Comparison of ENCODE assay signal across 24 cellular contexts in the genomic region with DNA sequence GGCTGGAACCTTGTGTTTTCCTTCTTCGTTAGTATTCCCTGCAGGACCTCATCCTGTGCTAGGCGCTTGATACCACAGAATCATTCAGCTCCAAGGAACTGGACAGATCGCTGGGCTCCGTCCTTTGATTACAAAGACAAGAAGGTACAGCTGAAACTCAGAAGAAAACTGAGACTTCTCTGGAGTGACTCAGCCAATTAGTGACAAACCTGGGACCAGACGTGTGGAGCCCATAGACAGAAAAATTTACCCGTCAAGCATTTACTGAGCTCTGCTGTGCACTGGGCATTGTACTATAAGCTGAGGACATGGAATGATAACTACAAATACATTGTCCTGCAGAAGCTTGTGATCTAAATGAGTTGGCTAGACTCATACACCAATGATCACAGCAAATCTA.
"Had no signal": no experiment of that assay in that cellular context is flagged by ENCODE, and none has a peak within 500 bp of the region (broad histone marks: within the 10 kb centered on the region; RNA-seq: fewer than 3 reads in every experiment).

No MANE protein-coding gene starts in this region.

- H3K27ac ChIP-seq: breast epithelium, Peyer's patch, RWPE1, SJCRH30 had no signal

- H3K4me3 Mint-ChIP-seq: activated naive CD4-positive, alpha-beta T cell treated with anti-CD3 and anti-CD28 coated beads, Interleukin-2, amount 10 ng/mL, durations not matched to agents 7 days and 5 days; activated naive CD8-positive, alpha-beta T cell treated with anti-CD3 and anti-CD28 coated beads for 36 hours; activated T-cell treated with anti-CD3 and anti-CD28 coated beads, Interleukin-2, amount 50 U/mL, for 4 hours; T-helper 1 cell treated with Interleukin-12 subunit alpha and Interleukin-12 subunit beta and Interleukin-4 antibody, amounts not matched to agents 30 μg/mL and 1 μg/mL, for 36 hours; WTC11 had no signal

- ATAC-seq: activated T-cell treated with anti-CD3 and anti-CD28 coated beads, Interleukin-2, amount 50 U/mL, for 4 hours; SK-N-SH treated with all-trans-retinoic acid at 6 μM for 48 hours; WTC11 had no signal

- H3K36me3 ChIP-seq: breast epithelium, Peyer's patch, SJCRH30 had no signal

- H3K4me1 Mint-ChIP-seq: activated naive CD4-positive, alpha-beta T cell treated with anti-CD3 and anti-CD28 coated beads, Interleukin-2, amount 10 ng/mL, durations not matched to agents 7 days and 5 days; activated naive CD8-positive, alpha-beta T cell treated with anti-CD3 and anti-CD28 coated beads for 36 hours had no signal

- H3K9me3 Mint-ChIP-seq: activated naive CD4-positive, alpha-beta T cell treated with anti-CD3 and anti-CD28 coated beads, Interleukin-2, amount 10 ng/mL, durations not matched to agents 7 days and 5 days; activated T-cell treated with anti-CD3 and anti-CD28 coated beads, Interleukin-2, amount 50 U/mL, for 4 hours; T-helper 1 cell treated with Interleukin-12 subunit alpha and Interleukin-12 subunit beta and Interleukin-4 antibody, amounts not matched to agents 30 μg/mL and 1 μg/mL, for 36 hours; WTC11 had no signal

- H3K27me3 Mint-ChIP-seq: activated naive CD4-positive, alpha-beta T cell treated with anti-CD3 and anti-CD28 coated beads, Interleukin-2, amount 10 ng/mL, durations not matched to agents 7 days and 5 days had no signal

- H3K4me1 ChIP-seq: SJCRH30 had no signal

- H3K27ac Mint-ChIP-seq: activated naive CD4-positive, alpha-beta T cell treated with anti-CD3 and anti-CD28 coated beads, Interleukin-2, amount 10 ng/mL, durations not matched to agents 7 days and 5 days; activated naive CD8-positive, alpha-beta T cell treated with anti-CD3 and anti-CD28 coated beads for 36 hours; T-helper 1 cell treated with Interleukin-12 subunit alpha and Interleukin-12 subunit beta and Interleukin-4 antibody, amounts not matched to agents 30 μg/mL and 1 μg/mL, for 36 hours; WTC11 had no signal

- DNase-seq: activated CD4-positive, alpha-beta T cell treated with anti-CD3 and anti-CD28 coated beads for 48 hours; activated CD4-positive, alpha-beta T cell treated with anti-CD3 and anti-CD28 coated beads, Interleukin-2, amount 50 U/mL, for 48 hours; activated CD4-positive, CD25-positive, alpha-beta regulatory T cell treated with anti-CD3 and anti-CD28 coated beads, Interleukin-2, amount 50 U/mL, for 72 hours; activated CD8-positive, alpha-beta memory T cell treated with anti-CD3 and anti-CD28 coated beads for 24 hours; activated gamma-delta T cell treated with Interleukin-2 at 50 U/mL for 16 hours; activated naive CD4-positive, alpha-beta T cell treated with anti-CD3 and anti-CD28 coated beads, Interleukin-2, amount 10 ng/mL, durations not matched to agents 7 days and 5 days; activated naive CD8-positive, alpha-beta T cell treated with anti-CD3 and anti-CD28 coated beads for 36 hours; activated T-cell treated with anti-CD3 and anti-CD28 coated beads, Interleukin-2, amount 50 U/mL, for 4 hours; caudate nucleus; MM.1S; NCI-H1105 treated with DMSO at 0.1 percent for 48 hours; NCI-H1436 treated with DMSO at 0.1 percent for 48 hours; NCI-H187 treated with DMSO at 0.1 percent for 48 hours; NCI-H2081 treated with DMSO at 0.1 percent for 48 hours; NCI-H446; NCI-H524; Peyer's patch; Right ventricle myocardium superior; SJCRH30 had no signal

- H3K9me3 ChIP-seq: breast epithelium, Peyer's patch, SJCRH30 had no signal

- H3K4me3 ChIP-seq: breast epithelium, Peyer's patch, SJCRH30 had no signal

- H3K27me3 ChIP-seq: breast epithelium, Peyer's patch, SJCRH30 had no signal

- H3K36me3 Mint-ChIP-seq: activated naive CD4-positive, alpha-beta T cell treated with anti-CD3 and anti-CD28 coated beads, Interleukin-2, amount 10 ng/mL, durations not matched to agents 7 days and 5 days; activated naive CD8-positive, alpha-beta T cell treated with anti-CD3 and anti-CD28 coated beads for 36 hours; WTC11 had no signal
